18 cellular contexts compared by ENCODE assay signal in the genomic region with DNA sequence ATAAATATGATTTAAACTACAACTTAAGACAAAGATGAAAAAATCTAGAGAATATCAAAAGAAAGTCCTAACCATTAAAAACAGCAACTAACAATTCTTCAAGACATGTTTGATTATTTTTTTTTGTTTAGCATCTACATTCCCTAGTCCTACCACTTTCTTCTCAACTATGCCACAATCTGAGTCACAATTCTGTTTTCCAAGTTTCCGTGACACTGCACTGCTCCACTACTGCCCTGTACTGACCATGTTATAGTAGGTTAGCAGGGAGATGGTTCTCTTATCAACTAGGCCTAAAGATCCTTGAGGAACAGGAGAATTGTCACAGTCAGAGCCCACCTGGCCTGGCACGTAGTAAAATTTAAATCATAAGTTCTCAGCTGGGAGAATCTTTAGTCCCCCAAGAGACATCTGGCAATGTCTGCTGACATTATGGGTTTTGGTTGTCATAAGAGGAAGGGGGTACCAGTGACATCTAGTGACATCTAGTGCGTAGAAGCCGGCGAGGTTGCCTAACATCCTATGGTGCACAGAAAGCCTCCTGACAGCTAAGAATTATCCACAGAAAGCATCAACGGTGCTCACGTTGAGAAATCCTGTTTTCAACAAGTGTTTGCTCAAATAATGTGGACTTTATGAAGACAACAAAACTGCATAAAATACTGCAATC.
DNase-seq lines count a peak whose midpoint lies in the region; ATAC-seq, FAIRE-seq and TF ChIP-seq lines count a peak whose summit lies in the region.
"Had no signal": no experiment of that assay in that cellular context is flagged by ENCODE, and none has a peak within 500 bp of the region (broad histone marks: within the 10 kb centered on the region; RNA-seq: fewer than 3 reads in every experiment).

No MANE protein-coding gene starts in this region.

- TF ChIP-seq POLR2A in IMR-90 (IDR thresholded peaks at IDR 0.05; ENCODE audit: low read depth, low read length) (no peak), thyroid gland (IDR thresholded peaks at IDR 0.05) (no peak)

- H3K23ac ChIP-seq in IMR-90 (ENCODE audit: low read depth, low read length) (no peak overlapping the region), trophoblast cell (ENCODE audit: low read length) (no peak overlapping the region)

- H4K8ac ChIP-seq in IMR-90 (ENCODE audit: low read depth in 2 of 2, low read length in 2 of 2) (no peak overlapping the region), trophoblast cell (ENCODE audit: low read depth, low read length) (no peak overlapping the region)

- H3K14ac ChIP-seq in IMR-90 (replicated peaks; ENCODE audit: low read depth, low read length) (no peak overlapping the region), trophoblast cell (ENCODE audit: low read length) (no peak overlapping the region)

- H3K9me1 ChIP-seq in IMR-90 (ENCODE audit: insufficient read depth, low read length) = no peaks in the 10 kb centered on the region

- no peak overlapping the region for H3K4me3 Mint-ChIP-seq in Calu3 (ENCODE audit: low read depth, unreplicated experiment)
- H3K4me3 Mint-ChIP-seq: CD8-positive, alpha-beta memory T cell; H9 had no signal

- H3K79me2 ChIP-seq in trophoblast cell (ENCODE audit: control insufficient read depth, insufficient read depth, low read length, poor library complexity) = no peaks in the 10 kb centered on the region

- H3K18ac ChIP-seq in IMR-90 (ENCODE audit: low read depth, low read length) = 0 out of 2 replicates have a peak overlapping the region, but pooled peaks have one; percentile 20
- no peak overlapping the region for H3K18ac ChIP-seq in trophoblast cell (ENCODE audit: low read length)

- H3K36me3 Mint-ChIP-seq in Calu3 (ENCODE audit: insufficient read depth, unreplicated experiment) = peaks cover 6% of the 10 kb centered on the region
- H3K36me3 Mint-ChIP-seq: CD8-positive, alpha-beta memory T cell had no signal

- DNase-seq in IMR-90 = peak; percentile 64
- DNase-seq in RCC 7860 (ENCODE audit: low spot score) = peak; percentile 18
- DNase-seq in fibroblast of the aortic adventitia (ENCODE audit: low read depth) = peak; percentile 31
- peak in 1 of 2 donors; percentile 18 for DNase-seq in trophoblast cell
- DNase-seq in Calu3 = no peak
- DNase-seq in thyroid gland = no peak
- DNase-seq: CD8-positive, alpha-beta memory T cell; DMS 273 treated with DMSO at 0.1 percent for 48 hours; H9; MV-4-11; NCI-H1436; NCI-H2081 treated with DMSO at 0.1 percent for 48 hours; NCI-H345; NCI-H526 treated with DMSO at 0.1 percent for 48 hours; Peyer's patch; SHP77 had no signal

- no peak for FAIRE-seq in RCC 7860 (lab: Jason Lieb, UNC)

- H2BK12ac ChIP-seq in trophoblast cell (ENCODE audit: low read length) = no peak overlapping the region

- H3K4me1 Mint-ChIP-seq in Calu3 (ENCODE audit: low read depth, unreplicated experiment) = no peaks in the 10 kb centered on the region
- H3K4me1 Mint-ChIP-seq: CD8-positive, alpha-beta memory T cell; H9 had no signal

- H2BK120ac ChIP-seq in IMR-90 (ENCODE audit: low read depth, low read length) (0 out of 2 replicates have a peak overlapping the region, but pooled peaks have one; percentile 7), trophoblast cell (ENCODE audit: insufficient read depth, low read length, poor library complexity) (no peak overlapping the region)

- H3K27ac ChIP-seq in IMR-90 (ENCODE audit: insufficient read depth, low read length) (no peak overlapping the region; the same call in 1 of the 2 replicates), trophoblast cell (ENCODE audit: low read depth, low read length) (no peak overlapping the region), thyroid gland (no peak overlapping the region)
- H3K27ac ChIP-seq: BLaER1, Peyer's patch had no signal

- no peak overlapping the region for H2AK9ac ChIP-seq in IMR-90 (replicated peaks; ENCODE audit: low read depth, low read length, poor library complexity)

- H4K91ac ChIP-seq in IMR-90 (ENCODE audit: insufficient read depth, low read depth, low read length) (no peak overlapping the region), trophoblast cell (ENCODE audit: low read depth, low read length) (no peak overlapping the region)

- no peak overlapping the region for H3K27ac Mint-ChIP-seq in Calu3 (ENCODE audit: unreplicated experiment)
- H3K27ac Mint-ChIP-seq: CD8-positive, alpha-beta memory T cell; H9 had no signal

- no peak overlapping the region for H4K12ac ChIP-seq in trophoblast cell (ENCODE audit: low read depth, low read length)

- BruUV-seq in IMR-90 (replicated peaks; lab: Mats Ljungman, UMichigan) = no TSS peak
- no TSS peak for BruUV-seq in Calu3 (replicated peaks; lab: Mats Ljungman, UMichigan)

- H3K9me3 ChIP-seq in IMR-90 (ENCODE audit: control insufficient read depth, insufficient read depth, low read length) (peaks cover 2% of the 10 kb centered on the region; the same call in 1 of the 2 replicates), trophoblast cell (ENCODE audit: insufficient read depth, low read depth, low read length) (no peaks in the 10 kb centered on the region), thyroid gland (no peaks in the 10 kb centered on the region)
- H3K9me3 ChIP-seq: Peyer's patch had no signal

- no CpG with 5 or more reads among the region's 7 CpGs for WGBS in IMR-90 (ENCODE audit: extremely low coverage in 2 of 2, insufficient read length in 1 of 2), 2 experiments
- WGBS in trophoblast cell (ENCODE audit: extremely low coverage, insufficient coverage, insufficient read length) = no CpG with 5 or more reads among the region's 7 CpGs
- WGBS in thyroid gland, 2 donors = 83 to 85% methylated on average over 7 of the region's 7 CpGs

- no peaks in the 10 kb centered on the region for H3K36me3 ChIP-seq in IMR-90 (ENCODE audit: control insufficient read depth, insufficient read depth, low read length)
- H3K36me3 ChIP-seq in trophoblast cell (ENCODE audit: control insufficient read depth in 1 of 2, insufficient read depth in 2 of 2, low read length in 2 of 2) = no peaks in the 10 kb centered on the region
- no peaks in the 10 kb centered on the region for H3K36me3 ChIP-seq in thyroid gland
- H3K36me3 ChIP-seq: BLaER1, Peyer's patch had no signal

- CTCF ChIA-PET in IMR-90 (lab: Yijun Ruan, JAX) (interaction anchor here (1.0 kb wide), 1 partner anchor 42 kb away, joined by 3 read pairs; no protein-coding TSS in a partner anchor), Calu3 (lab: Charles Lee) (no interaction called here)

- POLR2A ChIA-PET in IMR-90 (lab: Charles Lee; ENCODE audit: unreplicated experiment) = no interaction called here

- ATAC-seq in IMR-90 (ENCODE audit: low read depth) (peak; percentile 96), GM18861 (IDR thresholded peaks at IDR 0.05; ENCODE audit: unreplicated experiment) (no peak)

- in situ Hi-C loops in IMR-90 (cut with MboI; ENCODE audit: low sequenced_read_pairs) = no loop called here

- 0 out of 2 replicates have a peak overlapping the region, but pooled peaks have one; percentile 38 for H2AK5ac ChIP-seq in IMR-90 (ENCODE audit: low read depth, low read length)
- peak overlapping the region; percentile 54 for H2AK5ac ChIP-seq in trophoblast cell (ENCODE audit: low read length)

- H4K20me1 ChIP-seq in IMR-90 (ENCODE audit: insufficient read depth, low read length) = no peaks in the 10 kb centered on the region
- H4K20me1 ChIP-seq: BLaER1 had no signal

- H2BK20ac ChIP-seq in IMR-90 (ENCODE audit: low read depth, low read length) = peak overlapping the region; percentile 43; the same call in 1 of the 2 replicates

- no peak overlapping the region for H3K4me2 ChIP-seq in IMR-90 (ENCODE audit: low read depth, low read length)
- H3K4me2 ChIP-seq in trophoblast cell (ENCODE audit: low read length) = no peak overlapping the region
- H3K4me2 ChIP-seq: BLaER1 had no signal

- dilution Hi-C loops in IMR-90 (cut with HindIII; ENCODE audit: low sequenced_read_pairs, unreplicated experiment) = no loop called here

- no peak overlapping the region for H2BK15ac ChIP-seq in IMR-90 (ENCODE audit: low read depth, low read length)

- H3K27me3 ChIP-seq in IMR-90 (ENCODE audit: control insufficient read depth, insufficient read depth, low read length) (no peaks in the 10 kb centered on the region), trophoblast cell (ENCODE audit: insufficient read depth, low read length) (no peaks in the 10 kb centered on the region), thyroid gland (no peaks in the 10 kb centered on the region)
- H3K27me3 ChIP-seq: BLaER1, Peyer's patch had no signal

- H3K79me1 ChIP-seq in IMR-90 (ENCODE audit: low read depth in 1 of 2, low read length in 2 of 2) = peaks cover 4 to 30% of the 10 kb centered on the region in 2 experiments; a peak in 3 of 4 replicates
- peaks cover 2% of the 10 kb centered on the region for H3K79me1 ChIP-seq in trophoblast cell (ENCODE audit: low read length)

- H3K4ac ChIP-seq in IMR-90 (ENCODE audit: low read depth, low read length) (no peak overlapping the region), trophoblast cell (ENCODE audit: low read depth, low read length) (no peak overlapping the region)

- H2AFZ ChIP-seq in IMR-90 (replicated peaks; ENCODE audit: low read length, poor library complexity) (no peak overlapping the region), trophoblast cell (ENCODE audit: insufficient read depth, low read length, poor library complexity) (no peak overlapping the region)

- peaks cover 5% of the 10 kb centered on the region for H3K4me1 ChIP-seq in IMR-90 (ENCODE audit: control insufficient read depth, insufficient read depth, low read length)
- H3K4me1 ChIP-seq in trophoblast cell (ENCODE audit: control insufficient read depth in 1 of 2, insufficient read depth in 2 of 2, low read length in 2 of 2) = no peaks in the 10 kb centered on the region
- no peaks in the 10 kb centered on the region for H3K4me1 ChIP-seq in thyroid gland
- H3K4me1 ChIP-seq: BLaER1, Peyer's patch had no signal

- intact Hi-C loops in IMR-90 (cut with micrococcal nuclease) = no loop called here
- intact Hi-C loops in Calu3 (cut with micrococcal nuclease; ENCODE audit: unreplicated experiment) = no loop called here
- intact Hi-C loops in thyroid gland (cut with DNase I) = no loop called here

- H3K27me3 Mint-ChIP-seq in Calu3 (ENCODE audit: unreplicated experiment) = no peaks in the 10 kb centered on the region
- H3K27me3 Mint-ChIP-seq: CD8-positive, alpha-beta memory T cell had no signal

- no peak overlapping the region; the same call in 1 of the 2 replicates for H3K9ac ChIP-seq in IMR-90 (ENCODE audit: low read depth, low read length)
- no peak overlapping the region for H3K9ac ChIP-seq in trophoblast cell (ENCODE audit: low read length)
- H3K9ac ChIP-seq: BLaER1 had no signal

- TF ChIP-seq CTCF in IMR-90 (conservative IDR thresholded peaks at IDR 0.05; ENCODE audit: low read depth, low read length) (no peak), fibroblast of the aortic adventitia (IDR thresholded peaks at IDR 0.05; ENCODE audit: insufficient read depth, low read length) (no peak), Calu3 (IDR thresholded peaks at IDR 0.05; ENCODE audit: unreplicated experiment) (no peak), thyroid gland (IDR thresholded peaks at IDR 0.05) (no peak)

- peaks cover 9% of the 10 kb centered on the region for H3K9me3 Mint-ChIP-seq in Calu3 (ENCODE audit: low read depth, unreplicated experiment)

- H2BK5ac ChIP-seq in IMR-90 (ENCODE audit: low read depth, low read length, poor library complexity, severe bottlenecking) = peak overlapping the region; percentile 0
- no peak overlapping the region for H2BK5ac ChIP-seq in trophoblast cell (ENCODE audit: low read depth, low read length, poor library complexity)

- no peak for TF ChIP-seq RAD21 in IMR-90 (IDR thresholded peaks at IDR 0.05; ENCODE audit: low read length)

- H4K5ac ChIP-seq in IMR-90 (ENCODE audit: low read depth, low read length) = no peak overlapping the region

- H3K4me3 ChIP-seq in IMR-90 (ENCODE audit: insufficient read depth, low read depth, low read length) (no peak overlapping the region), fibroblast of the aortic adventitia (ENCODE audit: low read depth, low read length) (no peak overlapping the region), trophoblast cell (ENCODE audit: low read depth, low read length) (no peak overlapping the region), thyroid gland (replicated peaks in 1 of 3) (no peak overlapping the region)
- H3K4me3 ChIP-seq: BLaER1, Peyer's patch had no signal

- no peak overlapping the region for H3K56ac ChIP-seq in IMR-90 (ENCODE audit: extremely low read depth, insufficient read depth, low read length)

Comparison
In these comparisons a context has a peak if more than half of its experiments do, and no peak if none do; other contexts are left out.
1. DNase-seq: peak in IMR-90 (single experiment), RCC 7860 (single experiment) and fibroblast of the aortic adventitia (single experiment); none in Calu3 (single experiment) and thyroid gland (0 of 2).